ENCODE assay signal across 13 cellular contexts in genomic region chr13:73870036-73870741, GRCh38.
DNase-seq lines count a peak whose midpoint lies in the region; ATAC-seq and TF ChIP-seq lines count a peak whose summit lies in the region.
"Had no signal": no experiment of that assay in that cellular context is flagged by ENCODE, and none has a peak within 500 bp of the region (broad histone marks: within the 10 kb centered on the region; RNA-seq: fewer than 3 reads in every experiment).

No MANE protein-coding gene starts in this region.

- H3K36me3 ChIP-seq in stomach smooth muscle (ENCODE audit: control insufficient read depth in 2 of 2, insufficient read depth in 2 of 2, low read length in 2 of 2) (no peaks in the 10 kb centered on the region), stomach (no peaks in the 10 kb centered on the region)
- H3K36me3 ChIP-seq: ascending aorta had no signal

- CTCF ChIA-PET in activated naive CD4-positive, alpha-beta T cell treated with anti-CD3 and anti-CD28 coated beads for 36 hours (lab: Charles Lee): no interaction called here

- H3K4me3 ChIP-seq in stomach smooth muscle (ENCODE audit: low read length in 2 of 2) (no peak overlapping the region), stomach (no peak overlapping the region)
- H3K4me3 ChIP-seq: ascending aorta had no signal

- peaks cover 5% of the 10 kb centered on the region for H3K9me3 Mint-ChIP-seq in activated naive CD4-positive, alpha-beta T cell treated with anti-CD3 and anti-CD28 coated beads, Interleukin-2, amount 50 U/mL, for 24 hours
- H3K9me3 Mint-ChIP-seq in activated naive CD4-positive, alpha-beta T cell treated with anti-CD3 and anti-CD28 coated beads for 36 hours: no peaks in the 10 kb centered on the region
- no peaks in the 10 kb centered on the region for H3K9me3 Mint-ChIP-seq in central memory CD8-positive, alpha-beta T cell

- H3K9ac ChIP-seq in stomach smooth muscle (ENCODE audit: low read length in 2 of 2): peak overlapping the region in 1 of 2 donors; percentile 2

- 55 to 68% (median 65%) methylated on average over 5 of the region's 5 CpGs for WGBS in stomach, 5 donors

- H3K27me3 ChIP-seq in stomach smooth muscle (ENCODE audit: control insufficient read depth in 1 of 2, insufficient read depth in 2 of 2, low read length in 2 of 2): no peaks in the 10 kb centered on the region
- H3K27me3 ChIP-seq in stomach: no peaks in the 10 kb centered on the region
- H3K27me3 ChIP-seq: ascending aorta had no signal

- H3K27me3 Mint-ChIP-seq in activated naive CD4-positive, alpha-beta T cell treated with anti-CD3 and anti-CD28 coated beads, Interleukin-2, amount 50 U/mL, for 24 hours: no peaks in the 10 kb centered on the region
- no peaks in the 10 kb centered on the region for H3K27me3 Mint-ChIP-seq in activated naive CD4-positive, alpha-beta T cell treated with anti-CD3 and anti-CD28 coated beads for 36 hours (ENCODE audit: low read depth)
- H3K27me3 Mint-ChIP-seq in central memory CD8-positive, alpha-beta T cell: no peaks in the 10 kb centered on the region

- TF ChIP-seq POLR2A in stomach (IDR thresholded peaks at IDR 0.05): no peak

- no peak for TF ChIP-seq EP300 in stomach (IDR thresholded peaks at IDR 0.05)

- H3K9me3 ChIP-seq in stomach smooth muscle (ENCODE audit: control insufficient read depth in 2 of 2, low read length in 2 of 2) (no peaks in the 10 kb centered on the region), stomach (no peaks in the 10 kb centered on the region)
- H3K9me3 ChIP-seq: ascending aorta had no signal

- peaks cover 5% of the 10 kb centered on the region for H3K36me3 Mint-ChIP-seq in activated naive CD4-positive, alpha-beta T cell treated with anti-CD3 and anti-CD28 coated beads, Interleukin-2, amount 50 U/mL, for 24 hours
- H3K36me3 Mint-ChIP-seq in activated naive CD4-positive, alpha-beta T cell treated with anti-CD3 and anti-CD28 coated beads for 36 hours (ENCODE audit: low read depth): no peaks in the 10 kb centered on the region
- peaks cover 14% of the 10 kb centered on the region for H3K36me3 Mint-ChIP-seq in central memory CD8-positive, alpha-beta T cell (ENCODE audit: insufficient read depth)

- no peak overlapping the region for H3K4me3 Mint-ChIP-seq in activated naive CD4-positive, alpha-beta T cell treated with anti-CD3 and anti-CD28 coated beads, Interleukin-2, amount 50 U/mL, for 24 hours
- H3K4me3 Mint-ChIP-seq in activated naive CD4-positive, alpha-beta T cell treated with anti-CD3 and anti-CD28 coated beads for 36 hours: no peak overlapping the region
- H3K4me3 Mint-ChIP-seq in central memory CD8-positive, alpha-beta T cell: no peak overlapping the region

- H3K27ac ChIP-seq in stomach smooth muscle (ENCODE audit: low read length): peak overlapping the region; percentile 56
- no peak overlapping the region for H3K27ac ChIP-seq in stomach
- H3K27ac ChIP-seq: ascending aorta had no signal

- no peak for TF ChIP-seq CTCF in stomach (IDR thresholded peaks at IDR 0.05)

- H3K27ac Mint-ChIP-seq in activated naive CD4-positive, alpha-beta T cell treated with anti-CD3 and anti-CD28 coated beads, Interleukin-2, amount 50 U/mL, for 24 hours: peak overlapping the region; percentile 56
- H3K27ac Mint-ChIP-seq in activated naive CD4-positive, alpha-beta T cell treated with anti-CD3 and anti-CD28 coated beads for 36 hours: no peak overlapping the region
- H3K27ac Mint-ChIP-seq in central memory CD8-positive, alpha-beta T cell (ENCODE audit: low read depth): peak overlapping the region; percentile 6

- no peak for DNase-seq in activated naive CD4-positive, alpha-beta T cell treated with anti-CD3 and anti-CD28 coated beads for 36 hours
- DNase-seq in central memory CD8-positive, alpha-beta T cell (ENCODE audit: low spot score in 2 of 2): no peak
- DNase-seq in kidney tubule cell (ENCODE audit: low spot score) (peak; percentile 8), NOMO-1 (lab: John Stamatoyannopoulos, UW; ENCODE audit: unreplicated experiment in 2 of 2) (no peak), cerebellum (ENCODE audit: low spot score) (no peak), stomach (no peak)
- DNase-seq: activated CD4-positive, alpha-beta T cell treated with anti-CD3 and anti-CD28 coated beads, Interleukin-2, amount 50 U/mL, for 4 hours; effector memory CD4-positive, alpha-beta T cell; NCI-H2081; stimulated activated CD4-positive, alpha-beta T cell treated with anti-CD3 and anti-CD28 coated beads, Interleukin-2, amount 100 ng/mL, for 48 hours had no signal

- peaks cover 5% of the 10 kb centered on the region for H3K4me1 ChIP-seq in stomach smooth muscle (ENCODE audit: control insufficient read depth, insufficient read depth, low read length)
- peaks cover 0 to 8% (median 0%) of the 10 kb centered on the region in 4 donors for H3K4me1 ChIP-seq in stomach
- H3K4me1 ChIP-seq: ascending aorta had no signal

- ATAC-seq in central memory CD8-positive, alpha-beta T cell (replicated peaks; ENCODE audit: extremely low read depth, poor library complexity, severe bottlenecking): peak; percentile 59

- intact Hi-C loops in activated naive CD4-positive, alpha-beta T cell treated with anti-CD3 and anti-CD28 coated beads for 36 hours (cut with micrococcal nuclease): loop anchor here (2.0 kb wide), 1 partner anchor 25 kb away; no protein-coding TSS in a partner anchor
- intact Hi-C loops in stomach (cut with DNase I; ENCODE audit: low total_unique reads): no loop called here

- H3K4me1 Mint-ChIP-seq in activated naive CD4-positive, alpha-beta T cell treated with anti-CD3 and anti-CD28 coated beads, Interleukin-2, amount 50 U/mL, for 24 hours: peaks cover 68% of the 10 kb centered on the region
- peaks cover 53% of the 10 kb centered on the region for H3K4me1 Mint-ChIP-seq in activated naive CD4-positive, alpha-beta T cell treated with anti-CD3 and anti-CD28 coated beads for 36 hours (ENCODE audit: low read depth)
- H3K4me1 Mint-ChIP-seq in central memory CD8-positive, alpha-beta T cell: peaks cover 63% of the 10 kb centered on the region
